ENCODE assay signal across 35 cellular contexts in the genomic region with DNA sequence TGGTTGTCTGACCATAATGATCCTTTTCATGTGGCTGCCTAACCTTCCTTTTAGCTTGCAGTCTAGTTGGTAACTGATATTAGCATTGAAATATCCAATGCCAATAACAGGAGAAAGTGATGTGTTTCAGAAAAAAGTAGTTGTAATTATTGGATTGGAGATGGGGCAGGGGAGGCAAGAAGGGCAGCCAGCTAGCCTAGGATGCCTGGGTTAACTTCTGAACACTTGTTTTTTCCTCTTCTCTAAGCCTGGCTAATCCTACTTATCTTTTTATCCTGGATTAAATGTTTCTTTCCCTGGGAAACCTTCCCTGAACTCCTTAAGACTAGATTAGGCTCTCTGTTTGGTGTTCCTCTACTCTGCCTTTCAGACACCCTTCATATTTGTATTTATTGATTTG.
"Had no signal": no experiment of that assay in that cellular context is flagged by ENCODE, and none has a peak within 500 bp of the region (broad histone marks: within the 10 kb centered on the region; RNA-seq: fewer than 3 reads in every experiment).

No MANE protein-coding gene starts in this region.

- DNase-seq: activated CD4-positive, alpha-beta memory T cell treated with anti-CD3 and anti-CD28 coated beads for 36 hours; activated CD4-positive, alpha-beta T cell treated with anti-CD3 and anti-CD28 coated beads for 36 hours; activated CD4-positive, alpha-beta T cell treated with anti-CD3 and anti-CD28 coated beads, Interleukin-2, amount 10 ng/mL, durations not matched to agents 24 days and 14 days; activated CD4-positive, CD25-positive, alpha-beta regulatory T cell; activated CD4-positive, CD25-positive, alpha-beta regulatory T cell treated with anti-CD3 and anti-CD28 coated beads, Interleukin-2, amount 50 U/mL, for 72 hours; activated CD8-positive, alpha-beta memory T cell treated with anti-CD3 and anti-CD28 coated beads, Interleukin-2, amount 10 ng/mL, durations not matched to agents 7 days and 5 days; activated CD8-positive, alpha-beta memory T cell treated with anti-CD3 and anti-CD28 coated beads, Interleukin-2, amount 50 U/mL, for 4 hours; activated CD8-positive, alpha-beta T cell treated with anti-CD3 and anti-CD28 coated beads, Interleukin-2, amount 10 ng/mL, durations not matched to agents 7 days and 5 days; activated effector memory CD4-positive, alpha-beta T cell treated with anti-CD3 and anti-CD28 coated beads, Interleukin-2, amount 50 U/mL, for 16 hours; activated naive CD4-positive, alpha-beta T cell; activated naive CD4-positive, alpha-beta T cell treated with anti-CD3 and anti-CD28 coated beads, Interleukin-2, amount 10 ng/mL, durations not matched to agents 7 days and 5 days; activated naive CD8-positive, alpha-beta T cell treated with anti-CD3 and anti-CD28 coated beads, Interleukin-2, amount 10 ng/mL, durations not matched to agents 7 days and 5 days; activated T-cell treated with anti-CD3 and anti-CD28 coated beads, Interleukin-2, amount 50 U/mL, for 1 hour; activated T-cell treated with anti-CD3 and anti-CD28 coated beads, Interleukin-2, amount 50 U/mL, for 48 hours; central memory CD4-positive, alpha-beta T cell; cerebellar nuclear complex; colonic mucosa; effector CD8-positive, alpha-beta T cell; esophagus squamous epithelium; foreskin melanocyte; T-helper 1 cell; T-helper 17 cell; T1000 had no signal

- H3K27me3 Mint-ChIP-seq: activated CD4-positive, alpha-beta memory T cell treated with anti-CD3 and anti-CD28 coated beads for 36 hours; activated CD4-positive, alpha-beta T cell treated with anti-CD3 and anti-CD28 coated beads, Interleukin-2, amount 10 ng/mL, durations not matched to agents 24 days and 14 days; activated CD8-positive, alpha-beta memory T cell treated with anti-CD3 and anti-CD28 coated beads, Interleukin-2, amount 10 ng/mL, durations not matched to agents 7 days and 5 days; activated naive CD4-positive, alpha-beta T cell treated with anti-CD3 and anti-CD28 coated beads, Interleukin-2, amount 10 ng/mL, durations not matched to agents 7 days and 5 days; brain had no signal

- H3K36me3 Mint-ChIP-seq: activated CD4-positive, alpha-beta memory T cell treated with anti-CD3 and anti-CD28 coated beads for 36 hours; activated CD8-positive, alpha-beta memory T cell treated with anti-CD3 and anti-CD28 coated beads, Interleukin-2, amount 10 ng/mL, durations not matched to agents 7 days and 5 days; activated naive CD4-positive, alpha-beta T cell treated with anti-CD3 and anti-CD28 coated beads, Interleukin-2, amount 10 ng/mL, durations not matched to agents 7 days and 5 days; activated naive CD4-positive, alpha-beta T cell treated with anti-CD3 and anti-CD28 coated beads, Interleukin-2, amount 50 U/mL, for 72 hours; activated naive CD8-positive, alpha-beta T cell treated with anti-CD3 and anti-CD28 coated beads, Interleukin-2, amount 10 ng/mL, durations not matched to agents 7 days and 5 days; brain had no signal

- H3K27ac Mint-ChIP-seq: activated CD4-positive, alpha-beta memory T cell treated with anti-CD3 and anti-CD28 coated beads for 36 hours; activated CD4-positive, alpha-beta T cell treated with anti-CD3 and anti-CD28 coated beads for 36 hours; activated CD4-positive, alpha-beta T cell treated with anti-CD3 and anti-CD28 coated beads, Interleukin-2, amount 10 ng/mL, durations not matched to agents 24 days and 14 days; activated CD8-positive, alpha-beta memory T cell treated with anti-CD3 and anti-CD28 coated beads, Interleukin-2, amount 10 ng/mL, durations not matched to agents 7 days and 5 days; activated CD8-positive, alpha-beta T cell treated with anti-CD3 and anti-CD28 coated beads, Interleukin-2, amount 10 ng/mL, durations not matched to agents 7 days and 5 days; activated naive CD4-positive, alpha-beta T cell treated with anti-CD3 and anti-CD28 coated beads, Interleukin-2, amount 10 ng/mL, durations not matched to agents 7 days and 5 days; activated naive CD4-positive, alpha-beta T cell treated with anti-CD3 and anti-CD28 coated beads, Interleukin-2, amount 50 U/mL, for 72 hours; activated naive CD8-positive, alpha-beta T cell treated with anti-CD3 and anti-CD28 coated beads, Interleukin-2, amount 10 ng/mL, durations not matched to agents 7 days and 5 days; activated T-helper 1 cell treated with anti-CD3 and anti-CD28 coated beads, Interleukin-12 subunit alpha, Interleukin-12 subunit beta, Interleukin-2, Interleukin-4 antibody, amounts not matched to agents 30 ng/mL and 10 ng/mL and 1 ng/mL, durations not matched to agents 14 hours and 24 hours and 36 hours; activated T-helper 2 cell treated with anti-CD3 and anti-CD28 coated beads, Interferon-gamma antibody, Interleukin-2, Interleukin-4, amounts not matched to agents 10 μg/mL and 5 μg/mL and 100 μg/mL, durations not matched to agents 14 hours and 24 hours and 36 hours; brain; T-helper 17 cell; T-helper 2 cell treated with Interferon-gamma antibody and Interleukin-4, amounts not matched to agents 5 μg/mL and 100 μg/mL, for 36 hours had no signal

- H3K4me3 Mint-ChIP-seq: activated CD4-positive, alpha-beta memory T cell treated with anti-CD3 and anti-CD28 coated beads for 36 hours; activated CD4-positive, alpha-beta T cell treated with anti-CD3 and anti-CD28 coated beads for 36 hours; activated CD4-positive, alpha-beta T cell treated with anti-CD3 and anti-CD28 coated beads, Interleukin-2, amount 10 ng/mL, durations not matched to agents 24 days and 14 days; activated CD8-positive, alpha-beta memory T cell treated with anti-CD3 and anti-CD28 coated beads, Interleukin-2, amount 10 ng/mL, durations not matched to agents 7 days and 5 days; activated CD8-positive, alpha-beta T cell treated with anti-CD3 and anti-CD28 coated beads, Interleukin-2, amount 10 ng/mL, durations not matched to agents 7 days and 5 days; activated naive CD4-positive, alpha-beta T cell treated with anti-CD3 and anti-CD28 coated beads, Interleukin-2, amount 10 ng/mL, durations not matched to agents 7 days and 5 days; activated naive CD8-positive, alpha-beta T cell treated with anti-CD3 and anti-CD28 coated beads, Interleukin-2, amount 10 ng/mL, durations not matched to agents 7 days and 5 days; activated T-helper 1 cell treated with anti-CD3 and anti-CD28 coated beads, Interleukin-12 subunit alpha, Interleukin-12 subunit beta, Interleukin-2, Interleukin-4 antibody, amounts not matched to agents 30 ng/mL and 10 ng/mL and 1 ng/mL, durations not matched to agents 14 hours and 24 hours and 36 hours; brain; T-helper 17 cell; T-helper 2 cell treated with Interferon-gamma antibody and Interleukin-4, amounts not matched to agents 5 μg/mL and 100 μg/mL, for 36 hours had no signal

- H3K9me3 Mint-ChIP-seq: activated CD4-positive, alpha-beta memory T cell treated with anti-CD3 and anti-CD28 coated beads for 36 hours; activated CD4-positive, alpha-beta T cell treated with anti-CD3 and anti-CD28 coated beads, Interleukin-2, amount 10 ng/mL, durations not matched to agents 24 days and 14 days; activated naive CD4-positive, alpha-beta T cell treated with anti-CD3 and anti-CD28 coated beads, Interleukin-2, amount 10 ng/mL, durations not matched to agents 7 days and 5 days; activated naive CD4-positive, alpha-beta T cell treated with anti-CD3 and anti-CD28 coated beads, Interleukin-2, amount 50 U/mL, for 72 hours; activated naive CD8-positive, alpha-beta T cell treated with anti-CD3 and anti-CD28 coated beads, Interleukin-2, amount 10 ng/mL, durations not matched to agents 7 days and 5 days; activated T-helper 1 cell treated with anti-CD3 and anti-CD28 coated beads, Interleukin-12 subunit alpha, Interleukin-12 subunit beta, Interleukin-2, Interleukin-4 antibody, amounts not matched to agents 30 ng/mL and 10 ng/mL and 1 ng/mL, durations not matched to agents 14 hours and 24 hours and 36 hours; activated T-helper 2 cell treated with anti-CD3 and anti-CD28 coated beads, Interferon-gamma antibody, Interleukin-2, Interleukin-4, amounts not matched to agents 10 μg/mL and 5 μg/mL and 100 μg/mL, durations not matched to agents 14 hours and 24 hours and 36 hours; T-helper 2 cell treated with Interferon-gamma antibody and Interleukin-4, amounts not matched to agents 5 μg/mL and 100 μg/mL, for 36 hours had no signal

- H3K4me3 ChIP-seq: ascending aorta, breast epithelium, cardiac muscle cell, colonic mucosa, esophagus squamous epithelium, gastroesophageal sphincter had no signal

- H3K27ac ChIP-seq: ascending aorta, breast epithelium, cardiac muscle cell, colonic mucosa, epithelial cell of prostate, esophagus squamous epithelium, gastroesophageal sphincter had no signal

- ATAC-seq: activated CD4-positive, alpha-beta T cell treated with anti-CD3 and anti-CD28 coated beads for 36 hours; activated CD8-positive, alpha-beta memory T cell treated with anti-CD3 and anti-CD28 coated beads, Interleukin-2, amount 10 ng/mL, durations not matched to agents 7 days and 5 days; activated CD8-positive, alpha-beta T cell treated with anti-CD3 and anti-CD28 coated beads, Interleukin-2, amount 10 ng/mL, durations not matched to agents 7 days and 5 days; activated naive CD4-positive, alpha-beta T cell treated with anti-CD3 and anti-CD28 coated beads, Interleukin-2, amount 50 U/mL, for 72 hours; gastroesophageal sphincter; T-helper 17 cell had no signal

- H3K36me3 ChIP-seq: ascending aorta, breast epithelium, cardiac muscle cell, colonic mucosa, esophagus squamous epithelium, gastroesophageal sphincter had no signal

- H3K4me1 Mint-ChIP-seq: activated CD4-positive, alpha-beta T cell treated with anti-CD3 and anti-CD28 coated beads for 36 hours; activated CD4-positive, alpha-beta T cell treated with anti-CD3 and anti-CD28 coated beads, Interleukin-2, amount 10 ng/mL, durations not matched to agents 24 days and 14 days; activated CD8-positive, alpha-beta memory T cell treated with anti-CD3 and anti-CD28 coated beads, Interleukin-2, amount 10 ng/mL, durations not matched to agents 7 days and 5 days; activated naive CD4-positive, alpha-beta T cell treated with anti-CD3 and anti-CD28 coated beads, Interleukin-2, amount 10 ng/mL, durations not matched to agents 7 days and 5 days; activated naive CD8-positive, alpha-beta T cell treated with anti-CD3 and anti-CD28 coated beads, Interleukin-2, amount 10 ng/mL, durations not matched to agents 7 days and 5 days; brain; T-helper 17 cell had no signal

- H3K4me1 ChIP-seq: breast epithelium, colonic mucosa, esophagus squamous epithelium, gastroesophageal sphincter had no signal

- H3K9me3 ChIP-seq: ascending aorta, breast epithelium, colonic mucosa, esophagus squamous epithelium, gastroesophageal sphincter had no signal

- H3K27me3 ChIP-seq: ascending aorta, breast epithelium, cardiac muscle cell, colonic mucosa, esophagus squamous epithelium, gastroesophageal sphincter had no signal

- FAIRE-seq: endometrium, endothelial cell of umbilical vein had no signal
